Comparison of ENCODE assay signal across 18 cellular contexts in genomic region chr2:53098323-53099073, GRCh38.
A peak's percentile ranks its signal among the peaks of the same experiment; 100 is the strongest.
DNase-seq lines count a peak whose midpoint lies in the region; ATAC-seq and TF ChIP-seq lines count a peak whose summit lies in the region.
"Had no signal": no experiment of that assay in that cellular context is flagged by ENCODE, and none has a peak within 500 bp of the region (broad histone marks: within the 10 kb centered on the region; RNA-seq: fewer than 3 reads in every experiment).

No MANE protein-coding gene starts in this region.

- CTCF ChIA-PET in mammary epithelial cell (lab: Charles Lee; ENCODE audit: low non-redundant PET): no interaction called here
- CTCF ChIA-PET in activated naive CD4-positive, alpha-beta T cell treated with anti-CD3 and anti-CD28 coated beads for 36 hours (lab: Charles Lee): interaction anchor here (0.7 kb wide), 1 partner anchor 365 kb away, joined by 5 read pairs; no protein-coding TSS in a partner anchor

- H3K4me1 ChIP-seq in left lung (no peaks in the 10 kb centered on the region), mammary epithelial cell (ENCODE audit: insufficient read depth, low read length) (no peaks in the 10 kb centered on the region), foreskin keratinocyte (no peaks in the 10 kb centered on the region)

- H3K9ac ChIP-seq in mammary epithelial cell (ENCODE audit: insufficient read depth, low read length): no peak overlapping the region
- H3K9ac ChIP-seq: GM23248, SK-N-SH had no signal

- intact Hi-C loops in left lung (cut with DNase I): no loop called here
- intact Hi-C loops in mammary epithelial cell (cut with micrococcal nuclease): no loop called here
- intact Hi-C loops in activated naive CD4-positive, alpha-beta T cell treated with anti-CD3 and anti-CD28 coated beads for 36 hours (cut with micrococcal nuclease): no loop called here

- WGBS in mammary epithelial cell (ENCODE audit: low coverage, missing lambda C conversion rate): 95% methylated on average over 7 of the region's 7 CpGs

- peaks cover 2% of the 10 kb centered on the region for H3K9me3 Mint-ChIP-seq in activated naive CD4-positive, alpha-beta T cell treated with anti-CD3 and anti-CD28 coated beads for 36 hours
- H3K9me3 Mint-ChIP-seq: CD14-positive monocyte had no signal

- peak overlapping the region; percentile 21 for H3K4me3 ChIP-seq in epithelial cell of proximal tubule (ENCODE audit: low read depth, low read length)
- no peak overlapping the region for H3K4me3 ChIP-seq in left lung
- no peak overlapping the region for H3K4me3 ChIP-seq in mammary epithelial cell (replicated peaks in 1 of 3; ENCODE audit: insufficient read depth in 1 of 3, low read depth in 2 of 3, low read length in 3 of 3)
- H3K4me3 ChIP-seq: GM23248 had no signal

- no peaks in the 10 kb centered on the region for H3K27me3 ChIP-seq in left lung
- no peaks in the 10 kb centered on the region for H3K27me3 ChIP-seq in mammary epithelial cell (ENCODE audit: insufficient read depth, low read length)
- no peaks in the 10 kb centered on the region for H3K27me3 ChIP-seq in foreskin keratinocyte

- BruUV-seq in mammary epithelial cell (replicated peaks; lab: Mats Ljungman, UMichigan): no TSS peak

- no peaks in the 10 kb centered on the region for H3K4me1 Mint-ChIP-seq in activated naive CD4-positive, alpha-beta T cell treated with anti-CD3 and anti-CD28 coated beads for 36 hours (ENCODE audit: low read depth)
- H3K4me1 Mint-ChIP-seq: CD14-positive monocyte had no signal

- no peaks in the 10 kb centered on the region for H4K20me1 ChIP-seq in mammary epithelial cell (ENCODE audit: insufficient read depth, low read length)

- H3K27ac Mint-ChIP-seq in activated naive CD4-positive, alpha-beta T cell treated with anti-CD3 and anti-CD28 coated beads for 36 hours: no peak overlapping the region
- H3K27ac Mint-ChIP-seq: CD14-positive monocyte had no signal

- in situ Hi-C loops in mammary epithelial cell (cut with MboI; ENCODE audit: low sequenced_read_pairs in 2 of 2): no loop called here

- no peak for TF ChIP-seq CTCF in epithelial cell of proximal tubule (conservative IDR thresholded peaks at IDR 0.05; ENCODE audit: low read depth, low read length)
- no peak for TF ChIP-seq CTCF in left lung (IDR thresholded peaks at IDR 0.05)
- no peak for TF ChIP-seq CTCF in mammary epithelial cell (conservative IDR thresholded peaks at IDR 0.05 in 1 of 2, IDR thresholded peaks at IDR 0.05 in 1 of 2; ENCODE audit: extremely low read depth in 1 of 2, insufficient read depth in 1 of 2, low read depth in 1 of 2, low read length in 2 of 2)
- no peak for TF ChIP-seq CTCF in foreskin keratinocyte (conservative IDR thresholded peaks at IDR 0.05)

- no peaks in the 10 kb centered on the region for H3K79me2 ChIP-seq in mammary epithelial cell (ENCODE audit: insufficient read depth, low read length)

- DNase-seq in LoVo (ENCODE audit: low spot score) (peak; percentile 3), epithelial cell of proximal tubule (ENCODE audit: low read depth) (peak; percentile 49), left lung (no peak), mammary epithelial cell (no peak), foreskin keratinocyte (no peak)
- no peak for DNase-seq in activated naive CD4-positive, alpha-beta T cell treated with anti-CD3 and anti-CD28 coated beads for 36 hours
- DNase-seq: GM23248; HCEC 1CT; Kasumi-1; MM.1S; NCI-H1092 treated with DMSO at 0.1 percent for 48 hours; NCI-H446 treated with DMSO at 0.1 percent for 48 hours; NCI-H748 treated with DMSO at 0.1 percent for 48 hours; NK-92 treated with Interleukin-12 subunit alpha and Interleukin-12 subunit beta, amount 100 ng/mL, for 24 hours; SHP77 treated with DMSO at 0.1 percent for 48 hours; SK-N-SH had no signal

- H3K9me3 ChIP-seq in left lung: no peaks in the 10 kb centered on the region
- no peaks in the 10 kb centered on the region for H3K9me3 ChIP-seq in mammary epithelial cell (replicated peaks; ENCODE audit: insufficient read depth, low read length)
- H3K9me3 ChIP-seq: SK-N-SH had no signal

- H2AFZ ChIP-seq in mammary epithelial cell (ENCODE audit: low read depth, low read length): no peak overlapping the region
- H2AFZ ChIP-seq: GM23248 had no signal

- H3K27me3 Mint-ChIP-seq in activated naive CD4-positive, alpha-beta T cell treated with anti-CD3 and anti-CD28 coated beads for 36 hours (ENCODE audit: low read depth): no peaks in the 10 kb centered on the region

- H3K4me3 Mint-ChIP-seq in activated naive CD4-positive, alpha-beta T cell treated with anti-CD3 and anti-CD28 coated beads for 36 hours: no peak overlapping the region
- H3K4me3 Mint-ChIP-seq: CD14-positive monocyte had no signal

- no peak overlapping the region for H3K4me2 ChIP-seq in mammary epithelial cell (ENCODE audit: insufficient read depth, low read depth, low read length)
- H3K4me2 ChIP-seq: SK-N-SH had no signal

- ATAC-seq in left lung (peak; percentile 44), GM21423 (IDR thresholded peaks at IDR 0.05; ENCODE audit: unreplicated experiment) (no peak), foreskin keratinocyte (no peak)

- dilution Hi-C loops in mammary epithelial cell (cut with HindIII; ENCODE audit: low sequenced_read_pairs): no loop called here

- no peaks in the 10 kb centered on the region for H3K36me3 Mint-ChIP-seq in activated naive CD4-positive, alpha-beta T cell treated with anti-CD3 and anti-CD28 coated beads for 36 hours (ENCODE audit: low read depth)
- H3K36me3 Mint-ChIP-seq: CD14-positive monocyte had no signal

- H3K36me3 ChIP-seq in left lung (no peaks in the 10 kb centered on the region), mammary epithelial cell (ENCODE audit: insufficient read depth, low read length) (no peaks in the 10 kb centered on the region)

- no peak overlapping the region for H3K27ac ChIP-seq in left lung
- no peak overlapping the region for H3K27ac ChIP-seq in mammary epithelial cell (ENCODE audit: insufficient read depth, low read depth, low read length)
- no peak overlapping the region for H3K27ac ChIP-seq in foreskin keratinocyte
- H3K27ac ChIP-seq: GM23248 had no signal

Comparison
In these comparisons a context has a peak if more than half of its experiments do, and no peak if none do; other contexts are left out.
1. DNase-seq: peak in LoVo (single experiment) and epithelial cell of proximal tubule (single experiment); none in left lung (0 of 2), mammary epithelial cell (single experiment), activated naive CD4-positive, alpha-beta T cell treated with anti-CD3 and anti-CD28 coated beads for 36 hours (single experiment) and foreskin keratinocyte (0 of 2).